ENCODE assay signal across 14 cellular contexts in the genomic region with DNA sequence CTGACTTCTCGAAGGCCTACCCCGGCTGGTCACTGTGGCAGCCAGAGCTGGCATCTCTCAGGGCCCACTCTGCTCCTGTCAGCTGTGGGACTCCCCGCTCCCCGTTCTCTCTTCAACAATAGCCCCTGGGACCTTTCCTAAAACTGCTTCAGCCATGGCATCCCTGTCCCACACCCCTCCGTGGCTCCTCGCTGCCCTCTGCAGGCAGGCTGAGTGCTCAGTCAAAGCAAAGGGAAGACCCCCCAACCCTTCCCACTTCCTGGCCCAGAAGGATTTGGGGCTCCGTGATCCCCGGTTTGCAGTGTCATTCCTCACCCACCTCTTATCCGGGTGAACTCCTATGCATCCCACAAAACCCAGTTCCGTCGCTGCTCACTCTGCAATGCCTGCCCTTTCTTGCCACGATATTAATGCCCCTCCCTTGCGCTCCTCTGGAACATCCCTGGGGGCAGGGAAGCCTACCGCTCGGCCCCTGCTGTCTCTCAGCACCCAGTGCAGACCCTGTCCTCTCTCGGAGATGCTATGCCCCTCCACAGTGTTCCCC. TPM values are rescaled to one million over a fixed set of nuclear protein-coding genes. Genes with fewer than 3 reads are reported as not detected.
A peak's percentile ranks its signal among the peaks of the same experiment; 100 is the strongest.
DNase-seq lines count a peak whose midpoint lies in the region; ATAC-seq and TF ChIP-seq lines count a peak whose summit lies in the region.
"Had no signal": no experiment of that assay in that cellular context is flagged by ENCODE, and none has a peak within 500 bp of the region (broad histone marks: within the 10 kb centered on the region; RNA-seq: fewer than 3 reads in every experiment).

No MANE protein-coding gene starts in this region.

- no peaks in the 10 kb centered on the region for H3K27me3 ChIP-seq in Panc1 (ENCODE audit: control insufficient read depth, insufficient read depth, low read length)

- no TSS peak for BruUV-seq in Panc1 (replicated peaks; lab: Mats Ljungman, UMichigan)

- H3K4me3 ChIP-seq in GM12865 (ENCODE audit: low read depth, low read length) (no peak overlapping the region), Panc1 (ENCODE audit: low read depth in 2 of 2, low read length in 2 of 2) (no peak overlapping the region), fibroblast of pulmonary artery (replicated peaks; ENCODE audit: low read depth, low read length) (no peak overlapping the region)
- H3K4me3 ChIP-seq: transverse colon had no signal

- H3K9me3 ChIP-seq in Panc1 (ENCODE audit: control insufficient read depth, insufficient read depth, low read depth, low read length): no peaks in the 10 kb centered on the region
- H3K9me3 ChIP-seq: transverse colon had no signal

- H3K27ac ChIP-seq in 22Rv1: no peak overlapping the region
- H3K27ac ChIP-seq in Panc1 (ENCODE audit: low read length): no peak overlapping the region
- H3K27ac ChIP-seq: transverse colon had no signal

- H3K4me1 ChIP-seq in Panc1 (ENCODE audit: control insufficient read depth, insufficient read depth, low read length): peaks cover 8% of the 10 kb centered on the region; the same call in 1 of the 2 replicates
- H3K4me1 ChIP-seq: transverse colon had no signal

- ATAC-seq in Panc1: no peak
- no peak for ATAC-seq in GM21447 (IDR thresholded peaks at IDR 0.05; ENCODE audit: unreplicated experiment)
- ATAC-seq: left ventricle myocardium superior had no signal

- POLR2A ChIA-PET in Panc1 (lab: Charles Lee): no interaction called here

- TF ChIP-seq CTCF in 22Rv1 (IDR thresholded peaks at IDR 0.05) (peak; percentile 64), GM12865 (IDR thresholded peaks at IDR 0.05; ENCODE audit: insufficient read depth, low read depth, low read length, missing control alignments) (peak; percentile 16), Panc1 (IDR thresholded peaks at IDR 0.05) (peak; percentile 93; the same call in 1 of the 2 replicates), fibroblast of pulmonary artery (IDR thresholded peaks at IDR 0.05; ENCODE audit: low read length, missing control alignments) (peak; percentile 47)

- CTCF ChIA-PET in Panc1 (lab: Charles Lee): no interaction called here

- in situ Hi-C loops in Panc1 (cut with HindIII; ENCODE audit: low pct_unique_long_range_greater_than_20kb, low sequenced_read_pairs): no loop called here

- intact Hi-C loops in Panc1 (cut with micrococcal nuclease; ENCODE audit: unreplicated experiment): no loop called here

- no peaks in the 10 kb centered on the region for H3K36me3 ChIP-seq in Panc1 (ENCODE audit: control insufficient read depth, insufficient read depth, low read length)
- H3K36me3 ChIP-seq: transverse colon had no signal

- DNase-seq in GM12865 (ENCODE audit: low read depth) (no peak), Panc1 (ENCODE audit: low read depth, low spot score) (no peak), fibroblast of pulmonary artery (ENCODE audit: low read depth) (no peak), amygdala (lab: John Stamatoyannopoulos, UW) (no peak), T1000 (lab: John Stamatoyannopoulos, UW) (no peak), A172 (ENCODE audit: low spot score) (no peak)
- DNase-seq: CD4-positive, CD25-positive, alpha-beta regulatory T cell; KBM-7; left ventricle myocardium superior; NCI-H510A; transverse colon had no signal

RNA-seq across cellular contexts. Expression of gene TH, which starts 1.6 kb away (rescaled TPM):
- not detected for total RNA-seq in Panc1 (2021; ENCODE audit: unreplicated experiment)
- 0.38 TPM for polyA plus RNA-seq in Panc1 (2012; ENCODE audit: insufficient read length)
- 0.26 and 0.43 TPM in 2 replicates for total RNA-seq in A172 (2014; rRNA removed; shearing (Covaris generic))
- total RNA-seq: CD4-positive, CD25-positive, alpha-beta regulatory T cell; left ventricle myocardium superior; transverse colon had no signal
- polyA plus RNA-seq: CD4-positive, CD25-positive, alpha-beta regulatory T cell had no signal

RNA-seq across cellular contexts. Expression of gene INS, which starts 12.2 kb away (rescaled TPM):
- not detected for total RNA-seq in Panc1 (2021; ENCODE audit: unreplicated experiment)
- not detected for polyA plus RNA-seq in Panc1 (2012; ENCODE audit: insufficient read length)
- not detected in 2 replicates for total RNA-seq in A172 (2014; rRNA removed; shearing (Covaris generic))
- total RNA-seq: CD4-positive, CD25-positive, alpha-beta regulatory T cell; left ventricle myocardium superior; posterior vena cava; transverse colon had no signal
- polyA plus RNA-seq: CD4-positive, CD25-positive, alpha-beta regulatory T cell had no signal

RNA-seq across cellular contexts. Expression of gene IGF2, which starts 34.0 kb away (rescaled TPM):
- total RNA-seq in Panc1 (2021; ENCODE audit: unreplicated experiment): 14.5 TPM
- polyA plus RNA-seq in Panc1 (2012; ENCODE audit: insufficient read length): 20.5 TPM
- 0.67 and 0.90 TPM in 2 replicates for total RNA-seq in A172 (2014; rRNA removed; shearing (Covaris generic))
- polyA plus RNA-seq: CD4-positive, CD25-positive, alpha-beta regulatory T cell had no signal

Comparison
In these comparisons a context has a peak if more than half of its experiments do, and no peak if none do; other contexts are left out.
1. CTCF ChIP-seq: peak in every context shown above with its lines; median percentile 93 in Panc1; 64 in 22Rv1; 47 in fibroblast of pulmonary artery; 16 in GM12865.